Comparison of ENCODE assay signal across 12 cellular contexts in genomic region chr2:126661702-126662465, GRCh38. TPM values are rescaled to one million over a fixed set of nuclear protein-coding genes. Genes with fewer than 3 reads are reported as not detected.
DNase-seq lines count a peak whose midpoint lies in the region; ATAC-seq and TF ChIP-seq lines count a peak whose summit lies in the region.
"Had no signal": no experiment of that assay in that cellular context is flagged by ENCODE, and none has a peak within 500 bp of the region (broad histone marks: within the 10 kb centered on the region; RNA-seq: fewer than 3 reads in every experiment).

No MANE protein-coding gene starts in this region.

- peaks cover 21% of the 10 kb centered on the region for H3K79me2 ChIP-seq in GM23338 (replicated peaks; ENCODE audit: insufficient read depth)

- TF ChIP-seq CTCF in nephron progenitor cell (IDR thresholded peaks at IDR 0.05), result no peak
- no peak for TF ChIP-seq CTCF in GM23338 (conservative IDR thresholded peaks at IDR 0.05; ENCODE audit: low read depth in 2 of 2)

- H3F3A ChIP-seq in GM23338 (replicated peaks; ENCODE audit: low read depth), result peaks cover 9% of the 10 kb centered on the region

- H3K4me1 Mint-ChIP-seq in CD4-positive, CD25-positive, alpha-beta regulatory T cell, result peaks cover 29 to 95% (median 68%) of the 10 kb centered on the region in 4 donors
- H3K4me1 Mint-ChIP-seq in activated naive CD8-positive, alpha-beta T cell (ENCODE audit: low read depth), result peaks cover 96% of the 10 kb centered on the region
- H3K4me1 Mint-ChIP-seq in nephron progenitor cell (peaks cover 98% of the 10 kb centered on the region), GM23338 (peaks cover 36% of the 10 kb centered on the region)

- H3K36me3 ChIP-seq in CD4-positive, CD25-positive, alpha-beta regulatory T cell (ENCODE audit: control insufficient read depth, insufficient read depth, low read length), result no peaks in the 10 kb centered on the region
- no peaks in the 10 kb centered on the region for H3K36me3 ChIP-seq in GM23338 (ENCODE audit: insufficient read depth)

- ATAC-seq in CD4-positive, CD25-positive, alpha-beta regulatory T cell (ENCODE audit: low read depth in 2 of 2), result no peak
- ATAC-seq in HG02938 (IDR thresholded peaks at IDR 0.05; ENCODE audit: unreplicated experiment) (no peak), GM23338 (no peak), HG02571 (IDR thresholded peaks at IDR 0.05; ENCODE audit: unreplicated experiment) (no peak)

- peak overlapping the region; percentile 94 to 99 (median 96) for H3K27ac Mint-ChIP-seq in CD4-positive, CD25-positive, alpha-beta regulatory T cell
- H3K27ac Mint-ChIP-seq in activated naive CD8-positive, alpha-beta T cell, result peak overlapping the region; percentile 99
- H3K27ac Mint-ChIP-seq in nephron progenitor cell (no peak overlapping the region), GM23338 (no peak overlapping the region)

- H3K36me3 Mint-ChIP-seq in CD4-positive, CD25-positive, alpha-beta regulatory T cell, result peaks cover 20% of the 10 kb centered on the region
- peaks cover 20% of the 10 kb centered on the region for H3K36me3 Mint-ChIP-seq in activated naive CD8-positive, alpha-beta T cell
- peaks cover 9% of the 10 kb centered on the region for H3K36me3 Mint-ChIP-seq in nephron progenitor cell (ENCODE audit: low read depth)
- peaks cover 4% of the 10 kb centered on the region; the same call in 1 of the 3 replicates for H3K36me3 Mint-ChIP-seq in GM23338 (ENCODE audit: low read depth)

- H3K27me3 Mint-ChIP-seq in CD4-positive, CD25-positive, alpha-beta regulatory T cell, result peaks cover 4% of the 10 kb centered on the region
- no peaks in the 10 kb centered on the region for H3K27me3 Mint-ChIP-seq in activated naive CD8-positive, alpha-beta T cell
- H3K27me3 Mint-ChIP-seq in nephron progenitor cell (ENCODE audit: low read depth, poor library complexity), result no peaks in the 10 kb centered on the region
- H3K27me3 Mint-ChIP-seq in GM23338 (ENCODE audit: insufficient read depth, low read depth, poor library complexity), result peaks cover 5% of the 10 kb centered on the region

- no peaks in the 10 kb centered on the region for H3K9me3 ChIP-seq in CD4-positive, CD25-positive, alpha-beta regulatory T cell (ENCODE audit: control insufficient read depth in 2 of 2, low read length in 2 of 2)
- H3K9me3 ChIP-seq: MG63, testis had no signal

- H3K27me3 ChIP-seq in CD4-positive, CD25-positive, alpha-beta regulatory T cell (ENCODE audit: control insufficient read depth, insufficient read depth, low read length), result no peaks in the 10 kb centered on the region
- no peaks in the 10 kb centered on the region for H3K27me3 ChIP-seq in GM23338 (ENCODE audit: insufficient read depth)
- H3K27me3 ChIP-seq: MG63, testis had no signal

- no peak overlapping the region for H2AFZ ChIP-seq in GM23338

- H3K27ac ChIP-seq in CD4-positive, CD25-positive, alpha-beta regulatory T cell (ENCODE audit: insufficient read depth, low read length, poor library complexity, severe bottlenecking), result peak overlapping the region; percentile 76
- no peak overlapping the region for H3K27ac ChIP-seq in GM23338 (ENCODE audit: low read depth)
- H3K27ac ChIP-seq: testis had no signal

- DNase-seq in CD4-positive, CD25-positive, alpha-beta regulatory T cell, result peak in 1 of 3 donors; percentile 20
- no peak for DNase-seq in Jurkat, Clone E6-1 (ENCODE audit: low read depth, low spot score)
- no peak for DNase-seq in nephron progenitor cell
- DNase-seq in AG20443 (ENCODE audit: low spot score), result no peak
- DNase-seq in GM23338 (ENCODE audit: low spot score), result no peak
- DNase-seq: MG63, NCI-H446 treated with DMSO at 0.1 percent for 48 hours, SIG-M5, testis had no signal

- H4K20me1 ChIP-seq in GM23338 (replicated peaks; ENCODE audit: insufficient read depth), result no peaks in the 10 kb centered on the region

- H3K4me1 ChIP-seq in CD4-positive, CD25-positive, alpha-beta regulatory T cell (ENCODE audit: control insufficient read depth, insufficient read depth, low read length, poor library complexity, severe bottlenecking), result peaks cover 89% of the 10 kb centered on the region
- peaks cover 23% of the 10 kb centered on the region for H3K4me1 ChIP-seq in GM23338 (ENCODE audit: insufficient read depth)

- peak overlapping the region; percentile 52 for H3K4me3 ChIP-seq in CD4-positive, CD25-positive, alpha-beta regulatory T cell (ENCODE audit: low read depth, low read length)
- peak overlapping the region; percentile 19 for H3K4me3 ChIP-seq in Jurkat, Clone E6-1 (ENCODE audit: low read length)
- no peak overlapping the region for H3K4me3 ChIP-seq in GM23338
- H3K4me3 ChIP-seq: MG63, testis had no signal

- no peaks in the 10 kb centered on the region for H3K9me2 ChIP-seq in GM23338 (ENCODE audit: insufficient read depth)

- H3K4me2 ChIP-seq in GM23338, result no peak overlapping the region

- no peaks in the 10 kb centered on the region for H3K9me3 Mint-ChIP-seq in CD4-positive, CD25-positive, alpha-beta regulatory T cell
- no peaks in the 10 kb centered on the region for H3K9me3 Mint-ChIP-seq in activated naive CD8-positive, alpha-beta T cell (ENCODE audit: low read depth)
- H3K9me3 Mint-ChIP-seq in nephron progenitor cell (no peaks in the 10 kb centered on the region), GM23338 (no peaks in the 10 kb centered on the region)

- H3K4me3 Mint-ChIP-seq in CD4-positive, CD25-positive, alpha-beta regulatory T cell, result peak overlapping the region; percentile 72 to 94 (median 82)
- H3K4me3 Mint-ChIP-seq in activated naive CD8-positive, alpha-beta T cell, result peak overlapping the region; percentile 78
- peak overlapping the region; percentile 17 for H3K4me3 Mint-ChIP-seq in nephron progenitor cell
- H3K4me3 Mint-ChIP-seq in GM23338, result no peak overlapping the region

TF ChIP-seq in GM23338, 12 proteins besides CTCF, POLR2A, EP300 and RAD21:
- TF ChIP-seq NANOG (IDR thresholded peaks at IDR 0.05; ENCODE audit: borderline replicate concordance) (no peak), REST (IDR thresholded peaks at IDR 0.05; ENCODE audit: unreplicated experiment) (no peak), STAT1 (IDR thresholded peaks at IDR 0.05; ENCODE audit: unreplicated experiment) (no peak), POLR2AphosphoS5 (IDR thresholded peaks at IDR 0.05; ENCODE audit: low read depth) (no peak), ZNF114 (CRISPR knock-in tag; IDR thresholded peaks at IDR 0.05) (no peak), JUNB (IDR thresholded peaks at IDR 0.05; ENCODE audit: unreplicated experiment) (no peak), EZH2phosphoT487 (IDR thresholded peaks at IDR 0.05; ENCODE audit: unreplicated experiment) (no peak), ETS1 (IDR thresholded peaks at IDR 0.05) (no peak)

RNA-seq across cellular contexts. Expression of gene GYPC, which starts 5.9 kb away (rescaled TPM):
- 75.2 TPM for total RNA-seq in CD4-positive, CD25-positive, alpha-beta regulatory T cell
- 100 to 1,000 TPM; 157 to 210 (median 190) TPM for polyA plus RNA-seq in CD4-positive, CD25-positive, alpha-beta regulatory T cell
- 140 TPM for polyA plus RNA-seq in Jurkat, Clone E6-1 (2012; ENCODE audit: insufficient read depth, insufficient read length)
- 13.4 and 19.6 TPM in 2 replicates for total RNA-seq in GM23338 (2014; rRNA removed; shearing (Covaris generic))
- polyA plus RNA-seq in GM23338 (2016; fragmentation: Nextera tagmentation; extraction: Ambion mirVana), result 29.7 and 31.2 TPM in 2 replicates

Comparison
In these comparisons a context has a peak if more than half of its experiments do, and no peak if none do; other contexts are left out.
1. H3K27ac Mint-ChIP-seq: peak in CD4-positive, CD25-positive, alpha-beta regulatory T cell (3 of 3) and activated naive CD8-positive, alpha-beta T cell (single experiment); none in nephron progenitor cell (single experiment) and GM23338 (single experiment).